ENCODE assay signal across 16 cellular contexts in the genomic region with DNA sequence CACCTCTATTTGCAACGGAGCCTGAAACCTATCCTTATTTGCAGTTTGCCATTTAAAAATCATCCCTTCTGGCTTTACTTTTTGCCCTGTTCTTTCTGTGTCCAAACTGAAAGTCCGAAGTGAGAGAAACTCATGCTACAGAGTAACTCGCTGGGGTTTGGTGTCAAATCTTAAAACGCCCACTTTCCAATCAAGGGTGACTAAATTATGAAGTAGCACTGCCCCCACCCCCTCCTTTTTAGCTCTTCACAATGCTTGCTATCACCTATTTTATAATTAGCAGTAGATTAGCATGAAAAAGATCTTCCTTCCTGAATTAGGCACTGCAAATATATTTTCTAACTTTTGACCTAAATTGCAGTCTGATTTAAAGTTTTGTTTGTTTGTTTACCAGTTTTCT. TPM values are rescaled to one million over a fixed set of nuclear protein-coding genes. Genes with fewer than 3 reads are reported as not detected.
DNase-seq lines count a peak whose midpoint lies in the region; ATAC-seq and TF ChIP-seq lines count a peak whose summit lies in the region.
"Had no signal": no experiment of that assay in that cellular context is flagged by ENCODE, and none has a peak within 500 bp of the region (broad histone marks: within the 10 kb centered on the region; RNA-seq: fewer than 3 reads in every experiment).

No MANE protein-coding gene starts in this region.

- no peak overlapping the region for H3K27ac ChIP-seq in uterus
- no peak overlapping the region for H3K27ac ChIP-seq in sigmoid colon
- H3K27ac ChIP-seq: hepatocyte had no signal

- H3K4me3 ChIP-seq in uterus (no peak overlapping the region), sigmoid colon (no peak overlapping the region)
- H3K4me3 ChIP-seq: hepatocyte had no signal

- peak; percentile 60 for DNase-seq in stimulated activated CD4-positive, alpha-beta T cell treated with anti-CD3 and anti-CD28 coated beads, Interleukin-15, amount 100 ng/mL, for 24 hours
- DNase-seq in stimulated activated CD4-positive, alpha-beta T cell treated with anti-CD3 and anti-CD28 coated beads, Interleukin-12 subunit alpha, Interleukin-12 subunit beta, amount 100 ng/mL, for 4 hours: no peak
- no peak for DNase-seq in activated naive CD4-positive, alpha-beta T cell treated with anti-CD3 and anti-CD28 coated beads, Interleukin-2, amount 10 ng/mL, durations not matched to agents 7 days and 5 days
- DNase-seq in stimulated activated naive CD8-positive, alpha-beta T cell treated with anti-CD3 and anti-CD28 coated beads, Interleukin-15, amount 100 ng/mL, for 72 hours: peak in 1 of 2 donors; percentile 19
- DNase-seq in uterus (no peak), retina (no peak), sigmoid colon (no peak)
- DNase-seq: activated gamma-delta T cell treated with Interleukin-2 at 50 U/mL for 16 hours, Kasumi-1, NCI-H2029, NCI-H748 treated with DMSO at 0.1 percent for 48 hours, SHP77 had no signal

- H3K27me3 Mint-ChIP-seq in activated naive CD4-positive, alpha-beta T cell treated with anti-CD3 and anti-CD28 coated beads, Interleukin-2, amount 10 ng/mL, durations not matched to agents 7 days and 5 days: peaks cover 3% of the 10 kb centered on the region
- H3K27me3 Mint-ChIP-seq in stimulated activated naive CD8-positive, alpha-beta T cell treated with anti-CD3 and anti-CD28 coated beads, Interleukin-15, amount 100 ng/mL, for 72 hours: no peaks in the 10 kb centered on the region

- CTCF ChIA-PET in activated naive CD4-positive, alpha-beta T cell treated with anti-CD3 and anti-CD28 coated beads, Interleukin-2, amount 10 ng/mL, durations not matched to agents 7 days and 5 days (lab: Charles Lee): no interaction called here

- peak overlapping the region; percentile 90 for H3K27ac Mint-ChIP-seq in activated naive CD4-positive, alpha-beta T cell treated with anti-CD3 and anti-CD28 coated beads, Interleukin-2, amount 10 ng/mL, durations not matched to agents 7 days and 5 days
- H3K27ac Mint-ChIP-seq in stimulated activated naive CD8-positive, alpha-beta T cell treated with anti-CD3 and anti-CD28 coated beads, Interleukin-15, amount 100 ng/mL, for 72 hours: no peak overlapping the region

- no peak for TF ChIP-seq EP300 in sigmoid colon (IDR thresholded peaks at IDR 0.05)

- H3K4me1 ChIP-seq in uterus: no peaks in the 10 kb centered on the region
- no peaks in the 10 kb centered on the region for H3K4me1 ChIP-seq in sigmoid colon

- peaks cover 53% of the 10 kb centered on the region for H3K4me1 Mint-ChIP-seq in activated naive CD4-positive, alpha-beta T cell treated with anti-CD3 and anti-CD28 coated beads, Interleukin-2, amount 10 ng/mL, durations not matched to agents 7 days and 5 days
- H3K4me1 Mint-ChIP-seq in stimulated activated naive CD8-positive, alpha-beta T cell treated with anti-CD3 and anti-CD28 coated beads, Interleukin-15, amount 100 ng/mL, for 72 hours: peaks cover 56% of the 10 kb centered on the region

- TF ChIP-seq POLR2A in uterus (IDR thresholded peaks at IDR 0.05) (no peak), sigmoid colon (IDR thresholded peaks at IDR 0.05) (no peak)

- no peaks in the 10 kb centered on the region for H3K36me3 ChIP-seq in uterus
- no peaks in the 10 kb centered on the region for H3K36me3 ChIP-seq in sigmoid colon

- no peaks in the 10 kb centered on the region for H3K27me3 ChIP-seq in uterus
- H3K27me3 ChIP-seq in sigmoid colon: no peaks in the 10 kb centered on the region
- H3K27me3 ChIP-seq: hepatocyte had no signal

- 84 to 88% methylated on average over 4 of the region's 4 CpGs for WGBS in sigmoid colon, 2 donors

- ATAC-seq in HG03175 (IDR thresholded peaks at IDR 0.05; ENCODE audit: unreplicated experiment): peak; percentile 55
- peak; percentile 55 for ATAC-seq in stimulated activated naive CD8-positive, alpha-beta T cell treated with anti-CD3 and anti-CD28 coated beads, Interleukin-15, amount 100 ng/mL, for 72 hours
- ATAC-seq: esophagus mucosa had no signal

- H3K4me3 Mint-ChIP-seq in activated naive CD4-positive, alpha-beta T cell treated with anti-CD3 and anti-CD28 coated beads, Interleukin-2, amount 10 ng/mL, durations not matched to agents 7 days and 5 days: no peak overlapping the region
- H3K4me3 Mint-ChIP-seq in stimulated activated naive CD8-positive, alpha-beta T cell treated with anti-CD3 and anti-CD28 coated beads, Interleukin-15, amount 100 ng/mL, for 72 hours: peak overlapping the region; percentile 63 to 69

- H3K9me3 Mint-ChIP-seq in activated naive CD4-positive, alpha-beta T cell treated with anti-CD3 and anti-CD28 coated beads, Interleukin-2, amount 10 ng/mL, durations not matched to agents 7 days and 5 days: no peaks in the 10 kb centered on the region
- no peaks in the 10 kb centered on the region for H3K9me3 Mint-ChIP-seq in stimulated activated naive CD8-positive, alpha-beta T cell treated with anti-CD3 and anti-CD28 coated beads, Interleukin-15, amount 100 ng/mL, for 72 hours

- H3K36me3 Mint-ChIP-seq in activated naive CD4-positive, alpha-beta T cell treated with anti-CD3 and anti-CD28 coated beads, Interleukin-2, amount 10 ng/mL, durations not matched to agents 7 days and 5 days: peaks cover 1% of the 10 kb centered on the region

- TF ChIP-seq CTCF in uterus (IDR thresholded peaks at IDR 0.05) (no peak), sigmoid colon (IDR thresholded peaks at IDR 0.05) (no peak)

- H3K9me3 ChIP-seq in uterus (no peaks in the 10 kb centered on the region), sigmoid colon (no peaks in the 10 kb centered on the region)

- intact Hi-C loops in uterus (cut with DNase I; ENCODE audit: low total_unique reads) (no loop called here), sigmoid colon (cut with DNase I) (no loop called here)

RNA-seq across cellular contexts. Expression of gene VGLL1, which starts 52.5 kb away (rescaled TPM):
- total RNA-seq in uterus (under 1 TPM in 1 of 4 donors, not detected in 3; 0.62 TPM), sigmoid colon (not detected)
- polyA plus RNA-seq in sigmoid colon: not detected
- total RNA-seq: skeletal muscle tissue had no signal
